37 cellular contexts compared by ENCODE assay signal in the genomic region with DNA sequence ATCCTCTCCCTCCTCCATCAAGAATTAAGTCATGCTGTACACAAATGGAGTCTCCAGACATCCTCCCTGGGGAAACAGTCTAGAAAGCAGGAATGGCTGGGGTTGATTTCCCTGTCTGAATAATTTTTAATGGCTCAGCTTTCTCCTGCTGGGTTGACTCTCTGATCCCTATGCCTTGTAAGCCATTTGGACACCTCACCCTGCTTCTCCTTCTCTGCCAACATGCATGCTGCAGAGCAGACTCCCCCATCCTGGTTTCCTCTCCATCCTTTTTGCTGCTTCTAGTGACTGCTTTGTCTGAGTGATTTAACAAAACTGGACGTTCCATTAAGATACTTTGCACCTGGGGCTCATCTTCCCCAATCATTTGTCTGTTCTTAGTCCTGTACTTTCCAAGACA. TPM values are rescaled to one million over a fixed set of nuclear protein-coding genes. Genes with fewer than 3 reads are reported as not detected.
"Had no signal": no experiment of that assay in that cellular context is flagged by ENCODE, and none has a peak within 500 bp of the region (broad histone marks: within the 10 kb centered on the region; RNA-seq: fewer than 3 reads in every experiment).

No MANE protein-coding gene starts in this region.

- H3K27me3 ChIP-seq: cardiac muscle cell, foreskin keratinocyte, gastrocnemius medialis had no signal

- H3K27ac Mint-ChIP-seq: activated CD4-positive, alpha-beta memory T cell treated with anti-CD3 and anti-CD28 coated beads for 36 hours; activated CD4-positive, alpha-beta T cell treated with anti-CD3 and anti-CD28 coated beads for 36 hours; activated CD4-positive, alpha-beta T cell treated with anti-CD3 and anti-CD28 coated beads, Interleukin-2, amount 10 ng/mL, durations not matched to agents 24 days and 14 days; activated CD8-positive, alpha-beta memory T cell treated with anti-CD3 and anti-CD28 coated beads, Interleukin-2, amount 10 ng/mL, durations not matched to agents 7 days and 5 days; activated CD8-positive, alpha-beta T cell treated with anti-CD3 and anti-CD28 coated beads, Interleukin-2, amount 10 ng/mL, durations not matched to agents 7 days and 5 days; activated naive CD4-positive, alpha-beta T cell treated with anti-CD3 and anti-CD28 coated beads for 36 hours; activated naive CD4-positive, alpha-beta T cell treated with anti-CD3 and anti-CD28 coated beads, Interleukin-2, amount 50 U/mL, for 24 hours; activated naive CD8-positive, alpha-beta T cell treated with anti-CD3 and anti-CD28 coated beads for 36 hours; activated naive CD8-positive, alpha-beta T cell treated with anti-CD3 and anti-CD28 coated beads, Interleukin-2, amount 50 U/mL, for 24 hours; activated T-helper 1 cell treated with anti-CD3 and anti-CD28 coated beads, Interleukin-12 subunit alpha, Interleukin-12 subunit beta, Interleukin-2, Interleukin-4 antibody, amounts not matched to agents 30 ng/mL and 10 ng/mL and 1 ng/mL, durations not matched to agents 14 hours and 24 hours and 36 hours; activated T-helper 2 cell treated with anti-CD3 and anti-CD28 coated beads, Interferon-gamma antibody, Interleukin-2, Interleukin-4, amounts not matched to agents 10 μg/mL and 5 μg/mL and 100 μg/mL, durations not matched to agents 14 hours and 24 hours and 36 hours; dendritic cell treated with granulocyte-macrophage colony-stimulating factor and Interleukin-4, amounts not matched to agents 40 ng/mL and 50 ng/mL, for 4 days; T-helper 17 cell; T-helper 2 cell treated with Interferon-gamma antibody and Interleukin-4, amounts not matched to agents 5 μg/mL and 100 μg/mL, for 36 hours had no signal

- H3K9me3 Mint-ChIP-seq: activated CD4-positive, alpha-beta memory T cell treated with anti-CD3 and anti-CD28 coated beads for 36 hours; activated CD4-positive, alpha-beta T cell treated with anti-CD3 and anti-CD28 coated beads, Interleukin-2, amount 10 ng/mL, durations not matched to agents 24 days and 14 days; activated naive CD4-positive, alpha-beta T cell treated with anti-CD3 and anti-CD28 coated beads for 36 hours; activated naive CD4-positive, alpha-beta T cell treated with anti-CD3 and anti-CD28 coated beads, Interleukin-2, amount 50 U/mL, for 24 hours; activated naive CD8-positive, alpha-beta T cell treated with anti-CD3 and anti-CD28 coated beads for 36 hours; activated naive CD8-positive, alpha-beta T cell treated with anti-CD3 and anti-CD28 coated beads, Interleukin-2, amount 50 U/mL, for 24 hours; activated T-helper 1 cell treated with anti-CD3 and anti-CD28 coated beads, Interleukin-12 subunit alpha, Interleukin-12 subunit beta, Interleukin-2, Interleukin-4 antibody, amounts not matched to agents 30 ng/mL and 10 ng/mL and 1 ng/mL, durations not matched to agents 14 hours and 24 hours and 36 hours; activated T-helper 2 cell treated with anti-CD3 and anti-CD28 coated beads, Interferon-gamma antibody, Interleukin-2, Interleukin-4, amounts not matched to agents 10 μg/mL and 5 μg/mL and 100 μg/mL, durations not matched to agents 14 hours and 24 hours and 36 hours; dendritic cell treated with granulocyte-macrophage colony-stimulating factor and Interleukin-4, amounts not matched to agents 40 ng/mL and 50 ng/mL, for 4 days; T-helper 2 cell treated with Interferon-gamma antibody and Interleukin-4, amounts not matched to agents 5 μg/mL and 100 μg/mL, for 36 hours had no signal

- H3K4me3 ChIP-seq: adrenal gland, breast epithelium, cardiac muscle cell, dorsolateral prefrontal cortex, esophagus muscularis mucosa, gastrocnemius medialis, heart right ventricle had no signal

- H3K4me1 Mint-ChIP-seq: activated CD4-positive, alpha-beta T cell treated with anti-CD3 and anti-CD28 coated beads for 36 hours; activated CD4-positive, alpha-beta T cell treated with anti-CD3 and anti-CD28 coated beads, Interleukin-2, amount 10 ng/mL, durations not matched to agents 24 days and 14 days; activated CD8-positive, alpha-beta memory T cell treated with anti-CD3 and anti-CD28 coated beads, Interleukin-2, amount 10 ng/mL, durations not matched to agents 7 days and 5 days; activated naive CD4-positive, alpha-beta T cell treated with anti-CD3 and anti-CD28 coated beads, Interleukin-2, amount 50 U/mL, for 24 hours; activated naive CD8-positive, alpha-beta T cell treated with anti-CD3 and anti-CD28 coated beads for 36 hours; activated naive CD8-positive, alpha-beta T cell treated with anti-CD3 and anti-CD28 coated beads, Interleukin-2, amount 50 U/mL, for 24 hours; T-helper 17 cell had no signal

- H3K36me3 ChIP-seq: adrenal gland, breast epithelium, cardiac muscle cell, esophagus muscularis mucosa, gastrocnemius medialis, heart right ventricle had no signal

- H3K9me3 ChIP-seq: adrenal gland, breast epithelium, esophagus muscularis mucosa, gastrocnemius medialis, heart right ventricle had no signal

- DNase-seq: activated CD4-positive, alpha-beta memory T cell treated with anti-CD3 and anti-CD28 coated beads for 36 hours; activated CD4-positive, alpha-beta T cell treated with anti-CD3 and anti-CD28 coated beads for 36 hours; activated CD4-positive, alpha-beta T cell treated with anti-CD3 and anti-CD28 coated beads, Interleukin-2, amount 10 ng/mL, durations not matched to agents 24 days and 14 days; activated CD4-positive, CD25-positive, alpha-beta regulatory T cell; activated CD4-positive, CD25-positive, alpha-beta regulatory T cell treated with anti-CD3 and anti-CD28 coated beads, Interleukin-2, amount 50 U/mL, for 72 hours; activated CD8-positive, alpha-beta memory T cell treated with anti-CD3 and anti-CD28 coated beads, Interleukin-2, amount 10 ng/mL, durations not matched to agents 7 days and 5 days; activated CD8-positive, alpha-beta memory T cell treated with anti-CD3 and anti-CD28 coated beads, Interleukin-2, amount 50 U/mL, for 4 hours; activated CD8-positive, alpha-beta T cell treated with anti-CD3 and anti-CD28 coated beads, Interleukin-2, amount 10 ng/mL, durations not matched to agents 7 days and 5 days; activated effector memory CD4-positive, alpha-beta T cell treated with anti-CD3 and anti-CD28 coated beads, Interleukin-2, amount 50 U/mL, for 16 hours; activated naive CD4-positive, alpha-beta T cell treated with anti-CD3 and anti-CD28 coated beads for 36 hours; activated naive CD8-positive, alpha-beta T cell treated with anti-CD3 and anti-CD28 coated beads for 36 hours; activated naive CD8-positive, alpha-beta T cell treated with anti-CD3 and anti-CD28 coated beads, Interleukin-2, amount 50 U/mL, for 24 hours; activated T-cell treated with anti-CD3 and anti-CD28 coated beads, Interleukin-2, amount 50 U/mL, for 1 hour; activated T-cell treated with anti-CD3 and anti-CD28 coated beads, Interleukin-2, amount 50 U/mL, for 48 hours; adrenal gland; amygdala; aorta; central memory CD4-positive, alpha-beta T cell; dorsolateral prefrontal cortex; effector memory CD4-positive, alpha-beta T cell; erythroblast; foreskin keratinocyte; gastrocnemius medialis; heart right ventricle; T-helper 1 cell; T-helper 17 cell; T1000 had no signal

- H3K4me3 Mint-ChIP-seq: activated CD4-positive, alpha-beta memory T cell treated with anti-CD3 and anti-CD28 coated beads for 36 hours; activated CD4-positive, alpha-beta T cell treated with anti-CD3 and anti-CD28 coated beads for 36 hours; activated CD4-positive, alpha-beta T cell treated with anti-CD3 and anti-CD28 coated beads, Interleukin-2, amount 10 ng/mL, durations not matched to agents 24 days and 14 days; activated CD8-positive, alpha-beta memory T cell treated with anti-CD3 and anti-CD28 coated beads, Interleukin-2, amount 10 ng/mL, durations not matched to agents 7 days and 5 days; activated CD8-positive, alpha-beta T cell treated with anti-CD3 and anti-CD28 coated beads, Interleukin-2, amount 10 ng/mL, durations not matched to agents 7 days and 5 days; activated naive CD4-positive, alpha-beta T cell treated with anti-CD3 and anti-CD28 coated beads for 36 hours; activated naive CD4-positive, alpha-beta T cell treated with anti-CD3 and anti-CD28 coated beads, Interleukin-2, amount 50 U/mL, for 24 hours; activated naive CD8-positive, alpha-beta T cell treated with anti-CD3 and anti-CD28 coated beads for 36 hours; activated naive CD8-positive, alpha-beta T cell treated with anti-CD3 and anti-CD28 coated beads, Interleukin-2, amount 50 U/mL, for 24 hours; activated T-helper 1 cell treated with anti-CD3 and anti-CD28 coated beads, Interleukin-12 subunit alpha, Interleukin-12 subunit beta, Interleukin-2, Interleukin-4 antibody, amounts not matched to agents 30 ng/mL and 10 ng/mL and 1 ng/mL, durations not matched to agents 14 hours and 24 hours and 36 hours; brain; dendritic cell treated with granulocyte-macrophage colony-stimulating factor and Interleukin-4, amounts not matched to agents 40 ng/mL and 50 ng/mL, for 4 days; T-helper 17 cell; T-helper 2 cell treated with Interferon-gamma antibody and Interleukin-4, amounts not matched to agents 5 μg/mL and 100 μg/mL, for 36 hours had no signal

- H3K36me3 Mint-ChIP-seq: activated CD4-positive, alpha-beta memory T cell treated with anti-CD3 and anti-CD28 coated beads for 36 hours; activated CD8-positive, alpha-beta memory T cell treated with anti-CD3 and anti-CD28 coated beads, Interleukin-2, amount 10 ng/mL, durations not matched to agents 7 days and 5 days; activated naive CD4-positive, alpha-beta T cell treated with anti-CD3 and anti-CD28 coated beads, Interleukin-2, amount 50 U/mL, for 24 hours; activated naive CD8-positive, alpha-beta T cell treated with anti-CD3 and anti-CD28 coated beads for 36 hours; brain had no signal

- H3K27ac ChIP-seq: adrenal gland, breast epithelium, cardiac muscle cell, esophagus muscularis mucosa, foreskin keratinocyte, gastrocnemius medialis, heart right ventricle had no signal

- H3K4me1 ChIP-seq: adrenal gland, breast epithelium, foreskin keratinocyte had no signal

RNA-seq across cellular contexts. Expression of a gene that starts 22.2 kb away (rescaled TPM):
- total RNA-seq: activated CD8-positive, alpha-beta memory T cell treated with anti-CD3 and anti-CD28 coated beads, Interleukin-2, amount 10 ng/mL, durations not matched to agents 7 days and 5 days; activated CD8-positive, alpha-beta T cell treated with anti-CD3 and anti-CD28 coated beads, Interleukin-2, amount 10 ng/mL, durations not matched to agents 7 days and 5 days; chondrocyte; foreskin keratinocyte had no signal
- polyA plus RNA-seq: aorta, foreskin keratinocyte had no signal
